In genomic region chr7:150451097-150451793, GRCh38 we compare ENCODE assay signal across 1 cellular context.
TF ChIP-seq lines count a peak whose summit lies in the region.

No MANE protein-coding gene starts in this region.

TF ChIP-seq in GM12878, 131 proteins besides CTCF, POLR2A, EP300 and RAD21 (continued from another document and continues in another):
- TF ChIP-seq ZBTB40 (IDR thresholded peaks at IDR 0.05; ENCODE audit: borderline replicate concordance) (no peak), GATAD2B (conservative IDR thresholded peaks at IDR 0.05; ENCODE audit: low read depth) (peak; percentile 68), SMARCA5 (IDR thresholded peaks at IDR 0.05) (no peak), ZBTB11 (CRISPR knock-in tag; IDR thresholded peaks at IDR 0.05) (no peak), FOS (IDR thresholded peaks at IDR 0.05; ENCODE audit: borderline replicate concordance, extremely low read depth, insufficient read length) (no peak), NRF1 (conservative IDR thresholded peaks at IDR 0.05; ENCODE audit: low read depth, low read length) (no peak), EED (IDR thresholded peaks at IDR 0.05; ENCODE audit: low read depth) (peak; percentile 54), RELA (IDR thresholded peaks at IDR 0.05; ENCODE audit: borderline replicate concordance, partially characterized antibody) (no peak), SIX5 (IDR thresholded peaks at IDR 0.05; ENCODE audit: low read depth, low read length, severe bottlenecking) (no peak), BHLHE40 (IDR thresholded peaks at IDR 0.05; ENCODE audit: borderline replicate concordance in 1 of 2, low read depth in 2 of 2, low read length in 1 of 2) (peak; percentile 86 to 92), YY1 (IDR thresholded peaks at IDR 0.05; ENCODE audit: low read depth, low read length) (0 out of 2 replicates have a peak, but pooled peaks have one; percentile 11), NFIC (IDR thresholded peaks at IDR 0.05; ENCODE audit: low read depth, low read length) (no peak), E2F4 (IDR thresholded peaks at IDR 0.05; ENCODE audit: low read depth, low read length) (no peak), TCF3 (IDR thresholded peaks at IDR 0.05; ENCODE audit: borderline replicate concordance, insufficient read depth, low read depth, low read length) (0 out of 2 replicates have a peak, but pooled peaks have one; percentile 34), SKIL (IDR thresholded peaks at IDR 0.05; ENCODE audit: low read depth, poor library complexity, severe bottlenecking) (no peak), KAT2A (conservative IDR thresholded peaks at IDR 0.05; ENCODE audit: control insufficient read depth, low read depth, low read length) (no peak), USF2 (IDR thresholded peaks at IDR 0.05; ENCODE audit: borderline replicate concordance, low read depth, low read length) (no peak), POLR2AphosphoS5 (IDR thresholded peaks at IDR 0.05; ENCODE audit: low read length) (no peak; the same call in 1 of the 2 replicates), MLLT1 (IDR thresholded peaks at IDR 0.05) (peak; percentile 50; the same call in 1 of the 2 replicates), BRCA1 (IDR thresholded peaks at IDR 0.05; ENCODE audit: low read depth, low read length) (no peak), DPF2 (IDR thresholded peaks at IDR 0.05) (0 out of 2 replicates have a peak, but pooled peaks have one; percentile 33), JUND (IDR thresholded peaks at IDR 0.05; ENCODE audit: low read depth, low read length) (no peak), IRF5 (IDR thresholded peaks at IDR 0.05; ENCODE audit: borderline replicate concordance) (no peak), RUNX3 (IDR thresholded peaks at IDR 0.05; ENCODE audit: low read length) (peak; percentile 77), RAD51 (IDR thresholded peaks at IDR 0.05) (no peak), WRNIP1 (IDR thresholded peaks at IDR 0.05; ENCODE audit: borderline replicate concordance, low read depth, low read length) (no peak), HDAC6 (IDR thresholded peaks at IDR 0.05; ENCODE audit: unreplicated experiment) (no peak), ZNF622 (IDR thresholded peaks at IDR 0.05) (no peak), RELB (IDR thresholded peaks at IDR 0.05; ENCODE audit: low read depth) (peak; percentile 39; the same call in 1 of the 2 replicates), SP1 (IDR thresholded peaks at IDR 0.05; ENCODE audit: low read depth, low read length) (no peak), REST (IDR thresholded peaks at IDR 0.05; ENCODE audit: low read depth, low read length) (no peak), ZNF217 (IDR thresholded peaks at IDR 0.05) (0 out of 2 replicates have a peak, but pooled peaks have one; percentile 26), CBX5 (IDR thresholded peaks at IDR 0.05; ENCODE audit: low read depth) (no peak), ZBED1 (IDR thresholded peaks at IDR 0.05; ENCODE audit: borderline replicate concordance) (peak; percentile 55; the same call in 1 of the 2 replicates), SIN3A (IDR thresholded peaks at IDR 0.05; ENCODE audit: low read depth, low read length) (no peak), PKNOX1 (IDR thresholded peaks at IDR 0.05) (peak; percentile 80), RFX5 (IDR thresholded peaks at IDR 0.05; ENCODE audit: low read depth, low read length) (no peak), NR2F1 (conservative IDR thresholded peaks at IDR 0.05) (0 out of 2 replicates have a peak, but pooled peaks have one; percentile 20)
